Comparison of ENCODE assay signal across 8 cellular contexts in genomic region chr1:50271968-50272578, GRCh38.
DNase-seq lines count a peak whose midpoint lies in the region; ATAC-seq and TF ChIP-seq lines count a peak whose summit lies in the region.

No MANE protein-coding gene starts in this region.

- H3K27ac ChIP-seq in heart left ventricle = no peak overlapping the region

- H3K4me1 ChIP-seq in heart left ventricle = peaks cover 0 to 1% (median 0%) of the 10 kb centered on the region in 12 donors

- H3K4me3 ChIP-seq in heart left ventricle = no peak overlapping the region

- H3K36me3 ChIP-seq in heart left ventricle = no peaks in the 10 kb centered on the region

- no peaks in the 10 kb centered on the region for H3K9me3 ChIP-seq in heart left ventricle

- TF ChIP-seq CTCF in heart left ventricle (IDR thresholded peaks at IDR 0.05) = peak; percentile 37 to 64 (median 51)

- peaks cover 0 to 24% (median 0%) of the 10 kb centered on the region in 9 donors for H3K27me3 ChIP-seq in heart left ventricle

- DNase-seq in DMS 273 (lab: John Stamatoyannopoulos, UW; ENCODE audit: unreplicated experiment) (peak; percentile 84), Kasumi-1 (lab: John Stamatoyannopoulos, UW) (peak; percentile 12 to 33), UCSD-AML1 (lab: John Stamatoyannopoulos, UW; ENCODE audit: unreplicated experiment) (peak; percentile 29), heart left ventricle (peak in 3 of 5 donors; percentile 13 to 49 (median 35)), NCI-H1048 (lab: John Stamatoyannopoulos, UW) (no peak), posterior vena cava (ENCODE audit: low spot score) (no peak)
- DNase-seq in stimulated activated CD4-positive, alpha-beta T cell treated with anti-CD3 and anti-CD28 coated beads, Interleukin-4, amount 100 ng/mL, for 1 hour = peak; percentile 7

- intact Hi-C loops in heart left ventricle (cut with DNase I) = no loop called here
- intact Hi-C loops in posterior vena cava (cut with DNase I) = no loop called here

- WGBS in heart left ventricle, 4 donors = 40 to 51% (median 44%) methylated on average over 2 of the region's 2 CpGs

- no peak for TF ChIP-seq POLR2A in heart left ventricle (IDR thresholded peaks at IDR 0.05)

- peak; percentile 69 for ATAC-seq in GM19035 (IDR thresholded peaks at IDR 0.05; ENCODE audit: unreplicated experiment)
- peak in 2 of 4 donors; percentile 66 to 76 for ATAC-seq in heart left ventricle

Comparison
In these comparisons a context has a peak if more than half of its experiments do, and no peak if none do; other contexts are left out.
1. DNase-seq: peak in DMS 273 (single experiment), Kasumi-1 (2 of 2), UCSD-AML1 (single experiment), heart left ventricle (3 of 5) and stimulated activated CD4-positive, alpha-beta T cell treated with anti-CD3 and anti-CD28 coated beads, Interleukin-4, amount 100 ng/mL, for 1 hour (single experiment); none in NCI-H1048 (single experiment) and posterior vena cava (single experiment).